In genomic region chr1:9825101-9826074, GRCh38 we compare ENCODE assay signal across 9 cellular contexts. TPM values are rescaled to one million over a fixed set of nuclear protein-coding genes. Genes with fewer than 3 reads are reported as not detected.
DNase-seq lines count a peak whose midpoint lies in the region; ATAC-seq and TF ChIP-seq lines count a peak whose summit lies in the region.
"Had no signal": no experiment of that assay in that cellular context is flagged by ENCODE, and none has a peak within 500 bp of the region (broad histone marks: within the 10 kb centered on the region; RNA-seq: fewer than 3 reads in every experiment).

No MANE protein-coding gene starts in this region.

- peak in 1 of 2 donors; percentile 3 for TF ChIP-seq CTCF in mammary epithelial cell (conservative IDR thresholded peaks at IDR 0.05 in 1 of 2, IDR thresholded peaks at IDR 0.05 in 1 of 2; ENCODE audit: extremely low read depth in 1 of 2, insufficient read depth in 1 of 2, low read depth in 1 of 2, low read length in 2 of 2)

- in situ Hi-C loops in mammary epithelial cell (cut with MboI; ENCODE audit: low sequenced_read_pairs in 2 of 2) = no loop called here

- DNase-seq in DMS153 (lab: John Stamatoyannopoulos, UW) = peak; percentile 66
- peak; percentile 45 for DNase-seq in Karpas-422
- DNase-seq in mammary epithelial cell = peak; percentile 99
- peak; percentile 82 for DNase-seq in iPS-NIHi7 (ENCODE audit: extremely low spot score)
- DNase-seq in stimulated activated CD4-positive, alpha-beta T cell treated with anti-CD3 and anti-CD28 coated beads, Interleukin-1b, Interleukin-23, amount 100 ng/mL, for 48 hours = peak; percentile 24
- DNase-seq in NCI-H2171 (lab: John Stamatoyannopoulos, UW) = no peak

- H3K9me3 Mint-ChIP-seq in T-helper 1 cell treated with Interleukin-12 subunit alpha and Interleukin-12 subunit beta and Interleukin-4 antibody, amounts not matched to agents 30 μg/mL and 1 μg/mL, for 36 hours = no peaks in the 10 kb centered on the region

- CTCF ChIA-PET in mammary epithelial cell (lab: Charles Lee; ENCODE audit: low non-redundant PET) = interaction anchor here (0.7 kb wide), 1 partner anchor 10 kb away, joined by 3 read pairs; no protein-coding TSS in a partner anchor

- H3K27me3 ChIP-seq in Karpas-422 (ENCODE audit: low read length) (no peaks in the 10 kb centered on the region), mammary epithelial cell (ENCODE audit: insufficient read depth, low read length) (no peaks in the 10 kb centered on the region)

- H3K36me3 ChIP-seq in Karpas-422 (ENCODE audit: insufficient read depth, low read length) = no peaks in the 10 kb centered on the region; the same call in 1 of the 2 replicates
- no peaks in the 10 kb centered on the region for H3K36me3 ChIP-seq in mammary epithelial cell (ENCODE audit: insufficient read depth, low read length)

- WGBS in mammary epithelial cell (ENCODE audit: low coverage, missing lambda C conversion rate) = 3% methylated on average over 13 of the region's 17 CpGs

- H3K9me3 ChIP-seq in Karpas-422 (ENCODE audit: low read length) = no peaks in the 10 kb centered on the region
- no peaks in the 10 kb centered on the region for H3K9me3 ChIP-seq in mammary epithelial cell (replicated peaks; ENCODE audit: insufficient read depth, low read length)

- H3K79me2 ChIP-seq in Karpas-422 (ENCODE audit: low read length) (peaks cover 28% of the 10 kb centered on the region), mammary epithelial cell (ENCODE audit: insufficient read depth, low read length) (peaks cover 31% of the 10 kb centered on the region)

- no peak overlapping the region for H2AFZ ChIP-seq in Karpas-422 (ENCODE audit: low read length)
- H2AFZ ChIP-seq in mammary epithelial cell (ENCODE audit: low read depth, low read length) = peak overlapping the region; percentile 85

- H3K4me1 ChIP-seq in Karpas-422 (ENCODE audit: low read length) = peaks cover 38% of the 10 kb centered on the region
- H3K4me1 ChIP-seq in mammary epithelial cell (ENCODE audit: insufficient read depth, low read length) = peaks cover 27% of the 10 kb centered on the region

- intact Hi-C loops in mammary epithelial cell (cut with micrococcal nuclease) = loop anchor here (1.0 kb wide), 5 partner anchors 11 to 59 kb away; no protein-coding TSS in a partner anchor

- TSS peak; percentile 51 for BruUV-seq in mammary epithelial cell (replicated peaks; lab: Mats Ljungman, UMichigan)

- no peak overlapping the region for H3K9ac ChIP-seq in Karpas-422 (ENCODE audit: low read length)
- H3K9ac ChIP-seq in mammary epithelial cell (ENCODE audit: insufficient read depth, low read length) = no peak overlapping the region

- peaks cover 19% of the 10 kb centered on the region for H4K20me1 ChIP-seq in Karpas-422 (ENCODE audit: insufficient read depth, low read depth, low read length)
- H4K20me1 ChIP-seq in mammary epithelial cell (ENCODE audit: insufficient read depth, low read length) = no peaks in the 10 kb centered on the region

- peak overlapping the region; percentile 69 for H3K27ac Mint-ChIP-seq in T-helper 1 cell treated with Interleukin-12 subunit alpha and Interleukin-12 subunit beta and Interleukin-4 antibody, amounts not matched to agents 30 μg/mL and 1 μg/mL, for 36 hours

- H3K4me1 Mint-ChIP-seq in T-helper 1 cell treated with Interleukin-12 subunit alpha and Interleukin-12 subunit beta and Interleukin-4 antibody, amounts not matched to agents 30 μg/mL and 1 μg/mL, for 36 hours (ENCODE audit: low read depth) = peaks cover 30% of the 10 kb centered on the region

- H3K27me3 Mint-ChIP-seq in T-helper 1 cell treated with Interleukin-12 subunit alpha and Interleukin-12 subunit beta and Interleukin-4 antibody, amounts not matched to agents 30 μg/mL and 1 μg/mL, for 36 hours (ENCODE audit: low read depth) = peaks cover 3% of the 10 kb centered on the region

- H3K4me3 Mint-ChIP-seq in T-helper 1 cell treated with Interleukin-12 subunit alpha and Interleukin-12 subunit beta and Interleukin-4 antibody, amounts not matched to agents 30 μg/mL and 1 μg/mL, for 36 hours = peak overlapping the region; percentile 68

- no peaks in the 10 kb centered on the region for H3K9me2 ChIP-seq in Karpas-422 (replicated peaks; ENCODE audit: insufficient read depth, low read length)

- H3K36me3 Mint-ChIP-seq in T-helper 1 cell treated with Interleukin-12 subunit alpha and Interleukin-12 subunit beta and Interleukin-4 antibody, amounts not matched to agents 30 μg/mL and 1 μg/mL, for 36 hours (ENCODE audit: low read depth) = peaks cover 6% of the 10 kb centered on the region

- H3K4me3 ChIP-seq in Karpas-422 (ENCODE audit: low read length) = no peak overlapping the region
- peak overlapping the region in 2 of 3 experiments; percentile 1 to 2 for H3K4me3 ChIP-seq in mammary epithelial cell (replicated peaks in 1 of 3; ENCODE audit: insufficient read depth in 1 of 3, low read depth in 2 of 3, low read length in 3 of 3)
- H3K4me3 ChIP-seq: SK-N-MC had no signal

- dilution Hi-C loops in mammary epithelial cell (cut with HindIII; ENCODE audit: low sequenced_read_pairs) = no loop called here

- no peak for ATAC-seq in HG03280 (IDR thresholded peaks at IDR 0.05; ENCODE audit: unreplicated experiment)

- no peak overlapping the region for H3K4me2 ChIP-seq in Karpas-422 (ENCODE audit: low read depth, low read length, poor library complexity, severe bottlenecking)
- peak overlapping the region; percentile 91 for H3K4me2 ChIP-seq in mammary epithelial cell (ENCODE audit: insufficient read depth, low read depth, low read length)

- no peak overlapping the region for H3K27ac ChIP-seq in Karpas-422 (ENCODE audit: low read length)
- H3K27ac ChIP-seq in mammary epithelial cell (ENCODE audit: insufficient read depth, low read depth, low read length) = peak overlapping the region; percentile 37
- H3K27ac ChIP-seq: SK-N-MC had no signal

RNA-seq across cellular contexts. Expression of gene CLSTN1, which starts 1.6 kb away (rescaled TPM):
- total RNA-seq in Karpas-422 (2014; rRNA removed; shearing (Covaris generic); ENCODE audit: low replicate concordance) = 52.0 and 77.7 TPM in 2 replicates
- total RNA-seq in mammary epithelial cell = 100 to 1,000 TPM; 229 to 335 TPM
- 168 TPM for polyA plus RNA-seq in mammary epithelial cell
- 399 TPM for polyA minus RNA-seq in mammary epithelial cell
